Comparison of ENCODE assay signal across 18 cellular contexts in the genomic region with DNA sequence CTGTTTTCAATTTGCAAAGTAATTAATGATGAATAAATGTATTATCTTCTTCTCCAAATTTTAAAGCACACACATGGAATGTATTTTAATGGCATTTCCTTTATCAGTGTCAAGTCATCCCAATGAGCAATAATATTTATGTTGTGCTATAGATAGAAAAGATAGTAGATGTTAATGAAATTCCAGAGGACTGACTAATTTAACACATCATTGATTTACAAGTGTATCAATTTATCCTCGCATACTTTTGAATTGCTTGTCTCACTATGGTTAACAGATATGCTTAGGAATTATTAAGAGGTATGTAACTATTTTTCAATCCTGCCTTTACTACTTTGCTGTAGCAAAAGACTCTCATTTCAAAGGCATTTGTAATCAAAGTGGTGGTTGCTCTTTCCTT.
A peak's percentile ranks its signal among the peaks of the same experiment; 100 is the strongest.
DNase-seq lines count a peak whose midpoint lies in the region; ATAC-seq, FAIRE-seq and TF ChIP-seq lines count a peak whose summit lies in the region.
"Had no signal": no experiment of that assay in that cellular context is flagged by ENCODE, and none has a peak within 500 bp of the region (broad histone marks: within the 10 kb centered on the region; RNA-seq: fewer than 3 reads in every experiment).

No MANE protein-coding gene starts in this region.

- no peak overlapping the region for H3K27ac Mint-ChIP-seq in astrocyte (ENCODE audit: unreplicated experiment)
- H3K27ac Mint-ChIP-seq in CD4-positive, alpha-beta T cell = no peak overlapping the region
- H3K27ac Mint-ChIP-seq: B cell; CD8-positive, alpha-beta T cell had no signal

- no peak overlapping the region for H3K4me3 Mint-ChIP-seq in astrocyte (ENCODE audit: unreplicated experiment)
- no peak overlapping the region for H3K4me3 Mint-ChIP-seq in CD4-positive, alpha-beta T cell
- H3K4me3 Mint-ChIP-seq: B cell; CD8-positive, alpha-beta T cell had no signal

- H3K27me3 ChIP-seq in BJ (ENCODE audit: control insufficient read depth, insufficient read depth, low read length) = no peaks in the 10 kb centered on the region
- H3K27me3 ChIP-seq in astrocyte (ENCODE audit: insufficient read depth, low read length) = no peaks in the 10 kb centered on the region
- H3K27me3 ChIP-seq in CD4-positive, alpha-beta T cell (ENCODE audit: control insufficient read depth, insufficient read depth, low read length) = no peaks in the 10 kb centered on the region

- H4K20me1 ChIP-seq in astrocyte (ENCODE audit: insufficient read depth, low read length) = no peaks in the 10 kb centered on the region

- intact Hi-C loops in CD4-positive, alpha-beta T cell (cut with DNase I, micrococcal nuclease) = no loop called here

- H3K27me3 Mint-ChIP-seq in astrocyte (ENCODE audit: low read depth, unreplicated experiment) = no peaks in the 10 kb centered on the region
- no peaks in the 10 kb centered on the region for H3K27me3 Mint-ChIP-seq in CD4-positive, alpha-beta T cell
- H3K27me3 Mint-ChIP-seq: B cell had no signal

- FAIRE-seq in astrocyte (lab: Jason Lieb, UNC) = peak; percentile 63

- no peak overlapping the region for H3K27ac ChIP-seq in astrocyte (ENCODE audit: low read depth, low read length)
- no peak overlapping the region for H3K27ac ChIP-seq in CD4-positive, alpha-beta T cell (ENCODE audit: low read depth, low read length)

- H3K9ac ChIP-seq in astrocyte (ENCODE audit: low read length) = no peak overlapping the region

- DNase-seq in BJ (ENCODE audit: low read depth) = peak; percentile 78
- DNase-seq in HFF-Myc (ENCODE audit: extremely low read depth, low read depth) = peak; percentile 54
- DNase-seq in astrocyte (ENCODE audit: low read depth) = peak; percentile 0
- DNase-seq in iris pigment epithelial cell (ENCODE audit: low read depth) = peak; percentile 50
- DNase-seq in CD4-positive, alpha-beta T cell = no peak
- DNase-seq in NCI-H2196 treated with DMSO at 0.1 percent for 48 hours (lab: John Stamatoyannopoulos, UW; ENCODE audit: unreplicated experiment) = no peak
- DNase-seq in NCI-H226 = no peak
- DNase-seq: Calu3; CD8-positive, alpha-beta T cell; KBM-7; NCI-H1105 treated with DMSO at 0.1 percent for 48 hours; NCI-H1694 treated with DMSO at 0.1 percent for 48 hours; NCI-H510A treated with DMSO at 0.1 percent for 48 hours; NCI-H82; OCI-M1 had no signal

- no peak overlapping the region for H3K4me2 ChIP-seq in astrocyte (ENCODE audit: low read length)

- TF ChIP-seq CTCF in BJ (IDR thresholded peaks at IDR 0.05; ENCODE audit: insufficient read depth, low read depth, low read length) (no peak), HFF-Myc (IDR thresholded peaks at IDR 0.05; ENCODE audit: low read depth, low read length, missing control alignments) (no peak), astrocyte (IDR thresholded peaks at IDR 0.05; ENCODE audit: insufficient read depth, low read depth, low read length) (no peak)
- TF ChIP-seq CTCF in CD4-positive, alpha-beta T cell (IDR thresholded peaks at IDR 0.05) = no peak

- H3K4me3 ChIP-seq in BJ (ENCODE audit: low read depth, low read length) (no peak overlapping the region), HFF-Myc (replicated peaks; ENCODE audit: low read depth, low read length) (no peak overlapping the region), astrocyte (ENCODE audit: insufficient read depth, low read depth, low read length) (no peak overlapping the region)
- H3K4me3 ChIP-seq: HAP-1 had no signal

- H3K9me3 ChIP-seq in astrocyte (ENCODE audit: insufficient read depth, low read depth, low read length) = no peaks in the 10 kb centered on the region
- no peaks in the 10 kb centered on the region for H3K9me3 ChIP-seq in CD4-positive, alpha-beta T cell (ENCODE audit: control insufficient read depth, low read length)
- H3K9me3 ChIP-seq: HAP-1 had no signal

- no peaks in the 10 kb centered on the region for H3K36me3 Mint-ChIP-seq in astrocyte (ENCODE audit: low read depth, unreplicated experiment)
- H3K36me3 Mint-ChIP-seq in CD4-positive, alpha-beta T cell (ENCODE audit: low read depth) = no peaks in the 10 kb centered on the region
- H3K36me3 Mint-ChIP-seq: CD8-positive, alpha-beta T cell had no signal

- H3K36me3 ChIP-seq in BJ (ENCODE audit: control insufficient read depth, insufficient read depth, low read length) = no peaks in the 10 kb centered on the region
- H3K36me3 ChIP-seq in astrocyte (ENCODE audit: insufficient read depth, low read length) = no peaks in the 10 kb centered on the region
- H3K36me3 ChIP-seq: HAP-1 had no signal

- ATAC-seq in CD4-positive, alpha-beta T cell (ENCODE audit: poor library complexity) = no peak
- no peak for ATAC-seq in HG03342 (IDR thresholded peaks at IDR 0.05; ENCODE audit: unreplicated experiment)
- ATAC-seq: CD8-positive, alpha-beta T cell had no signal

- no peaks in the 10 kb centered on the region for H3K79me2 ChIP-seq in astrocyte (ENCODE audit: insufficient read depth, low read length)

- H3K4me1 Mint-ChIP-seq in astrocyte (ENCODE audit: low read depth, unreplicated experiment) = no peaks in the 10 kb centered on the region
- no peaks in the 10 kb centered on the region for H3K4me1 Mint-ChIP-seq in CD4-positive, alpha-beta T cell (ENCODE audit: low read depth)
- H3K4me1 Mint-ChIP-seq: B cell had no signal

- no peaks in the 10 kb centered on the region for H3K9me3 Mint-ChIP-seq in astrocyte (ENCODE audit: unreplicated experiment)
- peaks cover 13% of the 10 kb centered on the region for H3K9me3 Mint-ChIP-seq in CD4-positive, alpha-beta T cell

- CTCF ChIA-PET in BJ (lab: Yijun Ruan, JAX) = no interaction called here
- CTCF ChIA-PET in CD4-positive, alpha-beta T cell (lab: Charles Lee) = no interaction called here

- H3K4me1 ChIP-seq in astrocyte (ENCODE audit: insufficient read depth, low read length) = no peaks in the 10 kb centered on the region

- POLR2A ChIA-PET in BJ (lab: Charles Lee) = interaction anchor here (0.5 to 0.6 kb wide), 2 partner anchors 145 to 1542 kb away, joined by 3 read pairs; no protein-coding TSS in a partner anchor
- POLR2A ChIA-PET in CD4-positive, alpha-beta T cell (lab: Charles Lee) = no interaction called here

- H2AFZ ChIP-seq in astrocyte (ENCODE audit: low read depth, low read length) = no peak overlapping the region

Comparison
In these comparisons a context has a peak if more than half of its experiments do, and no peak if none do; other contexts are left out.
1. DNase-seq: peak in BJ (single experiment), HFF-Myc (single experiment), astrocyte (single experiment) and iris pigment epithelial cell (single experiment); none in CD4-positive, alpha-beta T cell (0 of 10), NCI-H2196 treated with DMSO at 0.1 percent for 48 hours (single experiment) and NCI-H226 (single experiment).